In the genomic region with DNA sequence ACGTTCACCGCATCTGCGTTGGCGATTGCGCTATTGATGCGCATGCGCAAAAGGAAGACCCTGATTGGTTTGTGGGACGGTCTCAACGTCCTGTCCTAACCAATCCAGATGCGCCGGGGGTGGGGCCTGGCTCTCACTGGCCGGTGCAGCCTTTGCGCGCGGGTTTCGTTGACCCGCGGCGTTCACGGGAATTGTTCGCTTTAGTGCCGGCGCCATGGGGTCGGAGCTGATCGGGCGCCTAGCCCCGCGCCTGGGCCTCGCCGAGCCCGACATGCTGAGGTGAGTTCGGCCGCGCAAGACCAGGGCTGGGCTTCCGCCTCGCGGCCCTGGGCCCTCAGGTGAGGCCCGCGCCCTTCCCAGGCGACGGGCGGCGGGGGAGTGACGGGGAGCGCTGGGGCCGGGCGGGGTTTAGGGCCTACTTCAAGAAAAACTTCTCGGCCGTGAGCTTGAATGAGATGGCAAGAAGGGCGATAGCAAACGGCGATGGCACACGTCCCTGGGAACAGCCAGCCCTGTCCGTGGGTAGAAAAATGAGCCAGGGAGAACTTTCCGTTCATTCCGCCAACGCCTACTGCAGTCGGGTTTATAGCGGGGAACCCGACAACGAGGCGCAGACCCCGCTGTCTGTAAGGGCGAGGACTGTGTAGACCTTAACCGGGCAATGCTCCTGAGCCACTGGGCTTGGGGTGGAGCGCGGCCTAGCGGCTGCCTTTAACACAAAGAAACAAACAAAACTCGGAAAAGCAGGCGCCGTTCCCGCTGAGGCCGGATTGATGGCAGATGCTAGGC, we compare ENCODE assay signal across 8 cellular contexts. TPM values are rescaled to one million over a fixed set of nuclear protein-coding genes. Genes with fewer than 3 reads are reported as not detected.
DNase-seq lines count a peak whose midpoint lies in the region; ATAC-seq and TF ChIP-seq lines count a peak whose summit lies in the region.

Gene ORC6, plus strand, starts transcription at position 168 of the 789 bp plus-strand sequence. Its CDS starts 47 bp downstream, at position 215.

- no peak within 1 kb of the TSS for H3K4me3 Mint-ChIP-seq in chondrocyte (ENCODE audit: unreplicated experiment)

- H3K9me3 Mint-ChIP-seq in chondrocyte (ENCODE audit: low read depth): no peaks in the 10 kb centered on the region

- no peak within 1 kb of the TSS for H3K27ac Mint-ChIP-seq in chondrocyte (ENCODE audit: unreplicated experiment)

- DNase-seq in Ammon's horn (ENCODE audit: low spot score) (peak; percentile 97), NCI-H446 treated with DMSO at 0.1 percent for 48 hours (lab: John Stamatoyannopoulos, UW) (peak; percentile 93), chondrocyte (ENCODE audit: low spot score) (peak; percentile 98), kidney glomerular epithelial cell (lab: John Stamatoyannopoulos, UW) (peak; percentile 95)
- DNase-seq in activated CD4-positive, CD25-positive, alpha-beta regulatory T cell treated with anti-CD3 and anti-CD28 coated beads, Interleukin-2, amount 50 U/mL, for 72 hours: peak; percentile 96
- peak; percentile 95 to 97 for DNase-seq in stimulated activated CD4-positive, alpha-beta T cell treated with anti-CD3 and anti-CD28 coated beads, Interleukin-15, amount 100 ng/mL, for 48 hours (ENCODE audit: low read depth in 2 of 2)

- ATAC-seq in GM19025 (IDR thresholded peaks at IDR 0.05; ENCODE audit: low read depth, unreplicated experiment) (peak; percentile 74), HG03280 (IDR thresholded peaks at IDR 0.05; ENCODE audit: unreplicated experiment) (peak; percentile 69)

- H3K36me3 Mint-ChIP-seq in chondrocyte (ENCODE audit: low read depth): peaks cover under 1% of the 10 kb centered on the region

- H3K4me1 Mint-ChIP-seq in chondrocyte (ENCODE audit: low read depth): peaks cover 32% of the 10 kb centered on the region

- peak; percentile 80 for TF ChIP-seq CTCF in chondrocyte (IDR thresholded peaks at IDR 0.05)

- H3K27me3 Mint-ChIP-seq in chondrocyte (ENCODE audit: low read depth): no peaks in the 10 kb centered on the region

RNA-seq across cellular contexts. Expression of gene ORC6, which starts in this region (rescaled TPM):
- 6.3 to 12.4 TPM (median 6.7 TPM) in 3 replicates for total RNA-seq in chondrocyte

Comparison
In these comparisons a context has a peak if more than half of its experiments do, and no peak if none do; other contexts are left out.
1. Peak in every context shown above with its lines: DNase-seq and ATAC-seq.